Comparison of ENCODE assay signal across 10 cellular contexts in the genomic region with DNA sequence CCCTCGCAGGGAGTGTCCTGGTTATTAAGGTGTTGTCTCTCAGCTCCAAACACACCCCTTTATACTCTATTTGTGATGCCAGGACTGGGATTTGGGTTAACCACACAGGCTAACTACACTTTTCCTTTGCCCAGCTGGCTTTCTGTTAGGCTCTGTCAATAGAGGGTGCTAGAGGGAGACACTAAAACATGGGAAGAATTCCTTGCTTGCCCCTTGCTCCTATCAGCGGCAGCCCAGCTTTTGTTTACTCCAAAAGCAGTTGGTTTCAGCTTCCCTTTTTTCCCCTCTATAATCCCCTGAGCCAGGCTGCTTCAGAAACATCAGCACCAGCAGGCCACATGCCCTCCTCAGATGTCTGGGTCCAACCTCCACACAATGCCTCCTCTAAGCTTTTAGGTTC.
DNase-seq lines count a peak whose midpoint lies in the region; ATAC-seq, FAIRE-seq and TF ChIP-seq lines count a peak whose summit lies in the region.
"Had no signal": no experiment of that assay in that cellular context is flagged by ENCODE, and none has a peak within 500 bp of the region (broad histone marks: within the 10 kb centered on the region; RNA-seq: fewer than 3 reads in every experiment).

No MANE protein-coding gene starts in this region.

- ATAC-seq in stimulated activated effector memory CD8-positive, alpha-beta T cell treated with anti-CD3 and anti-CD28 coated beads, Interleukin-12 subunit alpha, Interleukin-12 subunit beta, amount 100 ng/mL, for 72 hours: peak; percentile 13
- ATAC-seq in GM21381 (IDR thresholded peaks at IDR 0.05; ENCODE audit: unreplicated experiment) (no peak), HG02870 (IDR thresholded peaks at IDR 0.05; ENCODE audit: unreplicated experiment) (no peak)

- H3K4me1 Mint-ChIP-seq in stimulated activated effector memory CD8-positive, alpha-beta T cell treated with anti-CD3 and anti-CD28 coated beads, Interleukin-12 subunit alpha, Interleukin-12 subunit beta, amount 100 ng/mL, for 72 hours: no peaks in the 10 kb centered on the region
- H3K4me1 Mint-ChIP-seq: activated naive CD8-positive, alpha-beta T cell treated with anti-CD3 and anti-CD28 coated beads, Interleukin-2, amount 10 ng/mL, durations not matched to agents 7 days and 5 days had no signal

- no peak overlapping the region for H3K4me3 Mint-ChIP-seq in stimulated activated effector memory CD8-positive, alpha-beta T cell treated with anti-CD3 and anti-CD28 coated beads, Interleukin-12 subunit alpha, Interleukin-12 subunit beta, amount 100 ng/mL, for 72 hours
- H3K4me3 Mint-ChIP-seq: activated naive CD8-positive, alpha-beta T cell treated with anti-CD3 and anti-CD28 coated beads, Interleukin-2, amount 10 ng/mL, durations not matched to agents 7 days and 5 days had no signal

- no peaks in the 10 kb centered on the region for H3K36me3 Mint-ChIP-seq in stimulated activated effector memory CD8-positive, alpha-beta T cell treated with anti-CD3 and anti-CD28 coated beads, Interleukin-12 subunit alpha, Interleukin-12 subunit beta, amount 100 ng/mL, for 72 hours
- H3K36me3 Mint-ChIP-seq: activated naive CD8-positive, alpha-beta T cell treated with anti-CD3 and anti-CD28 coated beads, Interleukin-2, amount 10 ng/mL, durations not matched to agents 7 days and 5 days had no signal

- H3K27ac Mint-ChIP-seq in stimulated activated effector memory CD8-positive, alpha-beta T cell treated with anti-CD3 and anti-CD28 coated beads, Interleukin-12 subunit alpha, Interleukin-12 subunit beta, amount 100 ng/mL, for 72 hours: no peak overlapping the region
- H3K27ac Mint-ChIP-seq: activated naive CD8-positive, alpha-beta T cell treated with anti-CD3 and anti-CD28 coated beads, Interleukin-2, amount 10 ng/mL, durations not matched to agents 7 days and 5 days had no signal

- peaks cover 6% of the 10 kb centered on the region for H3K9me3 Mint-ChIP-seq in stimulated activated effector memory CD8-positive, alpha-beta T cell treated with anti-CD3 and anti-CD28 coated beads, Interleukin-12 subunit alpha, Interleukin-12 subunit beta, amount 100 ng/mL, for 72 hours

- DNase-seq in A172 (ENCODE audit: low spot score): peak; percentile 54
- DNase-seq in H54 (ENCODE audit: insufficient read length, low spot score): peak; percentile 5
- DNase-seq in OCI-M1 (lab: John Stamatoyannopoulos, UW): peak; percentile 84
- peak; percentile 30 for DNase-seq in fibroblast of the conjunctiva (ENCODE audit: low read depth)
- DNase-seq in stimulated activated effector memory CD8-positive, alpha-beta T cell treated with anti-CD3 and anti-CD28 coated beads, Interleukin-12 subunit alpha, Interleukin-12 subunit beta, amount 100 ng/mL, for 72 hours (ENCODE audit: low spot score in 2 of 2): no peak
- DNase-seq in stimulated activated naive CD4-positive, alpha-beta T cell treated with Interleukin-2 at 50 U/mL for 16 hours (lab: John Stamatoyannopoulos, UW): no peak
- DNase-seq: activated naive CD8-positive, alpha-beta T cell treated with anti-CD3 and anti-CD28 coated beads, Interleukin-2, amount 10 ng/mL, durations not matched to agents 7 days and 5 days had no signal

- FAIRE-seq in H54 (lab: Jason Lieb, UNC): peak; percentile 83
- FAIRE-seq: GM18507 had no signal

- TF ChIP-seq POLR2A in H54 (IDR thresholded peaks at IDR 0.05; ENCODE audit: low read depth, low read length): no peak

Comparison
In these comparisons a context has a peak if more than half of its experiments do, and no peak if none do; other contexts are left out.
1. DNase-seq: peak in A172 (single experiment), H54 (single experiment), OCI-M1 (single experiment) and fibroblast of the conjunctiva (single experiment); none in stimulated activated effector memory CD8-positive, alpha-beta T cell treated with anti-CD3 and anti-CD28 coated beads, Interleukin-12 subunit alpha, Interleukin-12 subunit beta, amount 100 ng/mL, for 72 hours (0 of 2) and stimulated activated naive CD4-positive, alpha-beta T cell treated with Interleukin-2 at 50 U/mL for 16 hours (single experiment).